1 cellular context compared by ENCODE assay signal in genomic region chr6:134007077-134007476, GRCh38.
TF ChIP-seq lines count a peak whose summit lies in the region.

No MANE protein-coding gene starts in this region.

TF ChIP-seq in HepG2, 621 proteins besides CTCF, POLR2A, EP300 and RAD21:
- TF ChIP-seq ZBTB7A (CRISPR knock-in tag; IDR thresholded peaks at IDR 0.05) = no peak
- TF ChIP-seq, protein P1, sequence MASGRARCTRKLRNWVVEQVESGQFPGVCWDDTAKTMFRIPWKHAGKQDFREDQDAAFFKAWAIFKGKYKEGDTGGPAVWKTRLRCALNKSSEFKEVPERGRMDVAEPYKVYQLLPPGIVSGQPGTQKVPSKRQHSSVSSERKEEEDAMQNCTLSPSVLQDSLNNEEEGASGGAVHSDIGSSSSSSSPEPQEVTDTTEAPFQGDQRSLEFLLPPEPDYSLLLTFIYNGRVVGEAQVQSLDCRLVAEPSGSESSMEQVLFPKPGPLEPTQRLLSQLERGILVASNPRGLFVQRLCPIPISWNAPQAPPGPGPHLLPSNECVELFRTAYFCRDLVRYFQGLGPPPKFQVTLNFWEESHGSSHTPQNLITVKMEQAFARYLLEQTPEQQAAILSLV (CRISPR knock-in tag; IDR thresholded peaks at IDR 0.05; ENCODE audit: borderline replicate concordance) = no peak
- TF ChIP-seq, protein P2, sequence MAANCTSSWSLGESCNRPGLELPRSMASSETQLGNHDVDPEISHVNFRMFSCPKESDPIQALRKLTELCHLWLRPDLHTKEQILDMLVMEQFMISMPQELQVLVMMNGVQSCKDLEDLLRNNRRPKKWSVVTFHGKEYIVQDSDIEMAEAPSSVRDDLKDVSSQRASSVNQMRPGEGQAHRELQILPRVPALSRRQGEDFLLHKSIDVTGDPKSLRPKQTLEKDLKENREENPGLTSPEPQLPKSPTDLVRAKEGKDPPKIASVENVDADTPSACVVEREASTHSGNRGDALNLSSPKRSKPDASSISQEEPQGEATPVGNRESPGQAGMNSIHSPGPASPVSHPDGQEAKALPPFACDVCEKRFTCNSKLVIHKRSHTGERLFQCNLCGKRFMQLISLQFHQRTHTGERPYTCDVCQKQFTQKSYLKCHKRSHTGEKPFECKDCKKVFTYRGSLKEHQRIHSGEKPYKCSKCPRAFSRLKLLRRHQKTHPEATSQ (CRISPR knock-in tag; IDR thresholded peaks at IDR 0.05; ENCODE audit: borderline replicate concordance) = no peak
- TF ChIP-seq ZNF446 (CRISPR knock-in tag; IDR thresholded peaks at IDR 0.05) = no peak
- TF ChIP-seq PBX3 (CRISPR knock-in tag; IDR thresholded peaks at IDR 0.05; ENCODE audit: borderline replicate concordance) = no peak
- no peak for TF ChIP-seq NR3C1 (CRISPR knock-in tag; IDR thresholded peaks at IDR 0.05)
- no peak for TF ChIP-seq RERE (CRISPR knock-in tag; IDR thresholded peaks at IDR 0.05; ENCODE audit: low read depth)
- no peak for TF ChIP-seq EED (CRISPR knock-in tag; IDR thresholded peaks at IDR 0.05)
- no peak for TF ChIP-seq ZNF75D (CRISPR knock-in tag; IDR thresholded peaks at IDR 0.05; ENCODE audit: borderline replicate concordance)
TF ChIP-seq in HepG2: peak in this region for 0.
